In the genomic region with DNA sequence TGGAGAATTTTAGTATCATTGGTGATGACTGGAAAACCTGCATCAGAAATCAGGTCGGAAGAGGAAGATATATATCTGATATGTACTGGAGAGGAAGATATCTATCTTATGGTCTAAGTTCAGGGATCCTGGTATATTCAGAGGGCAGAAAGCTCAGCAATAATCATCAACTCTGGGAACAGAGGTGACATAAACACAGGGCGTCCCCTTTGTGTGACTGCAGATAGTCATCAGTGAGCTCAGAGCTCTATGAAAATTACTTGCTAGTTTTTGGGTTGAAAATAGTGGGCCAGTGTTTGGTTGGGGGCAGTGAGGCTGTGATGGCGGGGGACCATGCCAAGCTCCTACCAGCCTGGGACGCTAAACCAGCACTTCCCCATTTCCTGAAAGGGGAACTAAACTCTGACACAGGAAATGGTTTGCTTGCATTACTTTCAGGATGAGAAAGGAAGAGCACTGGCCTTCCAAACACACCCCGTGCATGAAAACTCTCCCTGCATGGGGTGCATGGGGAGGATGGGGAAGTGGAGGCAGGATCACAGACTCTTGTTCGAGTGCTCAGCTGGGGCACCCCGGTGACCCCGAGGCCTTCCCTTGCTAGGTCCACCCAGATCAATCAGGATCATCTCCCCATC, we compare ENCODE assay signal across 13 cellular contexts. TPM values are rescaled to one million over a fixed set of nuclear protein-coding genes. Genes with fewer than 3 reads are reported as not detected.
DNase-seq lines count a peak whose midpoint lies in the region; ATAC-seq and TF ChIP-seq lines count a peak whose summit lies in the region.
"Had no signal": no experiment of that assay in that cellular context is flagged by ENCODE, and none has a peak within 500 bp of the region (broad histone marks: within the 10 kb centered on the region; RNA-seq: fewer than 3 reads in every experiment).

No MANE protein-coding gene starts in this region.

- H3K27me3 ChIP-seq in Karpas-422 (ENCODE audit: low read length), result no peaks in the 10 kb centered on the region

- no peaks in the 10 kb centered on the region for H3K9me2 ChIP-seq in Karpas-422 (replicated peaks; ENCODE audit: insufficient read depth, low read length)

- H3K4me3 ChIP-seq in Karpas-422 (ENCODE audit: low read length), result no peak overlapping the region

- ATAC-seq in activated CD4-positive, CD25-positive, alpha-beta regulatory T cell treated with anti-CD3 and anti-CD28 coated beads, Interleukin-2, amount 50 U/mL, for 24 hours, result peak; percentile 20 to 48
- ATAC-seq in activated naive CD4-positive, alpha-beta T cell treated with anti-CD3 and anti-CD28 coated beads, Interleukin-2, amount 50 U/mL, for 72 hours, result peak; percentile 18 to 59
- ATAC-seq in GM18505 (IDR thresholded peaks at IDR 0.05; ENCODE audit: unreplicated experiment) (no peak), SK-N-SH treated with all-trans-retinoic acid at 6 μM for 48 hours (no peak), GM21529 (IDR thresholded peaks at IDR 0.05; ENCODE audit: unreplicated experiment) (no peak)

- H3K9ac ChIP-seq in Karpas-422 (ENCODE audit: low read length), result no peak overlapping the region

- peaks cover 20 to 29% of the 10 kb centered on the region in 2 donors for H3K36me3 Mint-ChIP-seq in activated naive CD4-positive, alpha-beta T cell treated with anti-CD3 and anti-CD28 coated beads, Interleukin-2, amount 50 U/mL, for 72 hours

- no peaks in the 10 kb centered on the region for H4K20me1 ChIP-seq in Karpas-422 (ENCODE audit: insufficient read depth, low read depth, low read length)

- peaks cover 16 to 24% of the 10 kb centered on the region in 2 donors for H3K9me3 Mint-ChIP-seq in activated naive CD4-positive, alpha-beta T cell treated with anti-CD3 and anti-CD28 coated beads, Interleukin-2, amount 50 U/mL, for 72 hours

- no peak for DNase-seq in activated CD4-positive, CD25-positive, alpha-beta regulatory T cell (lab: John Stamatoyannopoulos, UW)
- DNase-seq in Karpas-422 (peak; percentile 44), putamen (ENCODE audit: low spot score) (peak; percentile 44)
- DNase-seq in activated naive CD4-positive, alpha-beta T cell treated with anti-CD3 and anti-CD28 coated beads, Interleukin-2, amount 50 U/mL, for 72 hours (ENCODE audit: low spot score in 2 of 2), result no peak
- DNase-seq: NCI-H510A had no signal

- H3K4me1 ChIP-seq in Karpas-422 (ENCODE audit: low read length), result peaks cover 7% of the 10 kb centered on the region

- 0 out of 2 replicates have a peak overlapping the region, but pooled peaks have one; percentile 34 for H2AFZ ChIP-seq in Karpas-422 (ENCODE audit: low read length)

- TF ChIP-seq POLR2A in GM18505 (IDR thresholded peaks at IDR 0.05; ENCODE audit: borderline replicate concordance, extremely low read depth, insufficient read depth, insufficient read length), result no peak

- no peak overlapping the region for H3K4me2 ChIP-seq in Karpas-422 (ENCODE audit: low read depth, low read length, poor library complexity, severe bottlenecking)

- H3K27ac Mint-ChIP-seq in activated naive CD4-positive, alpha-beta T cell treated with anti-CD3 and anti-CD28 coated beads, Interleukin-2, amount 50 U/mL, for 72 hours, result peak overlapping the region; percentile 23 to 86

- no peak overlapping the region for H3K27ac ChIP-seq in Karpas-422 (ENCODE audit: low read length)

- H3K79me2 ChIP-seq in Karpas-422 (ENCODE audit: low read length), result no peaks in the 10 kb centered on the region

- peaks cover 1% of the 10 kb centered on the region for H3K9me3 ChIP-seq in Karpas-422 (ENCODE audit: low read length)

- no peaks in the 10 kb centered on the region for H3K36me3 ChIP-seq in Karpas-422 (ENCODE audit: insufficient read depth, low read length)

TF ChIP-seq in SK-N-SH treated with all-trans-retinoic acid at 6 μM for 48 hours, 23 proteins besides CTCF, POLR2A, EP300 and RAD21:
- TF ChIP-seq ZFP3 (CRISPR knock-in tag; IDR thresholded peaks at IDR 0.05), result no peak
- TF ChIP-seq PPARA (CRISPR knock-in tag; IDR thresholded peaks at IDR 0.05; ENCODE audit: borderline replicate concordance), result no peak
- no peak for TF ChIP-seq ZNF70 (CRISPR knock-in tag; IDR thresholded peaks at IDR 0.05)
- no peak for TF ChIP-seq TCF4 (CRISPR knock-in tag; IDR thresholded peaks at IDR 0.05; ENCODE audit: borderline replicate concordance)
- TF ChIP-seq ISL1 (CRISPR knock-in tag; IDR thresholded peaks at IDR 0.05), result no peak
TF ChIP-seq in SK-N-SH treated with all-trans-retinoic acid at 6 μM for 48 hours: peak in this region for 0.

RNA-seq across cellular contexts. Expression of a gene that starts 15.8 kb away (rescaled TPM):
- total RNA-seq in Karpas-422 (2014; rRNA removed; shearing (Covaris generic); ENCODE audit: low replicate concordance), result not detected in 2 replicates
- 1 to 10 TPM in 1 of 2 donors, under 1 TPM in 1; 0.59 to 5.1 TPM for total RNA-seq in activated naive CD4-positive, alpha-beta T cell treated with anti-CD3 and anti-CD28 coated beads, Interleukin-2, amount 50 U/mL, for 72 hours
- total RNA-seq: A172, HT-29 had no signal

RNA-seq across cellular contexts. Expression of a gene that starts 28.1 kb away (rescaled TPM):
- total RNA-seq in Karpas-422 (2014; rRNA removed; shearing (Covaris generic); ENCODE audit: low replicate concordance), result 10.2 and 15.4 TPM in 2 replicates
- total RNA-seq in activated naive CD4-positive, alpha-beta T cell treated with anti-CD3 and anti-CD28 coated beads, Interleukin-2, amount 50 U/mL, for 72 hours, result 10 to 100 TPM; 36.7 to 48.4 TPM
- total RNA-seq: A172, chondrocyte, neural crest cell had no signal

RNA-seq across cellular contexts. Expression of a gene that starts 32.7 kb away (rescaled TPM):
- 37.5 and 44.4 TPM in 2 replicates for total RNA-seq in Karpas-422 (2014; rRNA removed; shearing (Covaris generic); ENCODE audit: low replicate concordance)
- total RNA-seq in activated naive CD4-positive, alpha-beta T cell treated with anti-CD3 and anti-CD28 coated beads, Interleukin-2, amount 50 U/mL, for 72 hours, result 10 to 100 TPM; 88.2 to 92.9 TPM

Comparison
In these comparisons a context has a peak if more than half of its experiments do, and no peak if none do; other contexts are left out.
1. ATAC-seq: peak in activated CD4-positive, CD25-positive, alpha-beta regulatory T cell treated with anti-CD3 and anti-CD28 coated beads, Interleukin-2, amount 50 U/mL, for 24 hours (2 of 2) and activated naive CD4-positive, alpha-beta T cell treated with anti-CD3 and anti-CD28 coated beads, Interleukin-2, amount 50 U/mL, for 72 hours (2 of 2); none in GM18505 (single experiment), SK-N-SH treated with all-trans-retinoic acid at 6 μM for 48 hours (single experiment) and GM21529 (single experiment).
2. DNase-seq: peak in Karpas-422 (single experiment) and putamen (single experiment); none in activated CD4-positive, CD25-positive, alpha-beta regulatory T cell (0 of 4) and activated naive CD4-positive, alpha-beta T cell treated with anti-CD3 and anti-CD28 coated beads, Interleukin-2, amount 50 U/mL, for 72 hours (0 of 2).